Comparison of ENCODE assay signal across 8 cellular contexts in the genomic region with DNA sequence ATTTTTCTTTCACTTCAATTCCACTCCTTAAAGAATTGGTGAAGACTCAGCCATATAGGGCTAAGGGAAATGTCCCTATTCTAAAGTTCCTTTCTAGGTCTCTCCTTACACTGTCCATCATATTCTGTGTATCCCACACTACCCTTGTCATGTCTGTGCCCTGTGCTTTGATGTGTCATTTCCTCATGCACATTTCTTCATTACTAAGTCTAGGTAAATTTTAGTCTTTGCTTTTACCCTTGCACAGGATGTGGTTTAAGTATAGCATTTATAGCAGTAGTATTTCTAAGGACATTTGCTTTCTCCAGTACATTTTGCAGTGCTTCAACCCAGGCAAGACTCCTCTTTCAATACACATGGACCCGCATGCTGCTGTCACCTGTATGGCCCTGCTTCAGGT.
DNase-seq lines count a peak whose midpoint lies in the region; ATAC-seq and TF ChIP-seq lines count a peak whose summit lies in the region.

No MANE protein-coding gene starts in this region.

- no peaks in the 10 kb centered on the region for H3K27me3 ChIP-seq in upper lobe of right lung

- H3K36me3 ChIP-seq in upper lobe of right lung = no peaks in the 10 kb centered on the region

- H3K4me1 Mint-ChIP-seq in activated naive CD8-positive, alpha-beta T cell (ENCODE audit: low read depth) = peaks cover 40% of the 10 kb centered on the region

- H3K27ac Mint-ChIP-seq in activated naive CD8-positive, alpha-beta T cell = peak overlapping the region; percentile 91

- peak; percentile 94 for ATAC-seq in GM18498 (IDR thresholded peaks at IDR 0.05; ENCODE audit: unreplicated experiment)
- peak; percentile 97 for ATAC-seq in GM21390 (IDR thresholded peaks at IDR 0.05; ENCODE audit: unreplicated experiment)
- peak; percentile 99 for ATAC-seq in HG03378 (IDR thresholded peaks at IDR 0.05; ENCODE audit: unreplicated experiment)
- ATAC-seq in upper lobe of right lung = no peak

- intact Hi-C loops in upper lobe of right lung (cut with DNase I) = no loop called here

- no peak for TF ChIP-seq CTCF in upper lobe of right lung (IDR thresholded peaks at IDR 0.05)

- H3K27me3 Mint-ChIP-seq in activated naive CD8-positive, alpha-beta T cell = no peaks in the 10 kb centered on the region

- H3K4me3 Mint-ChIP-seq in activated naive CD8-positive, alpha-beta T cell = peak overlapping the region; percentile 0

- H3K4me1 ChIP-seq in upper lobe of right lung = no peaks in the 10 kb centered on the region

- H3K9me3 ChIP-seq in upper lobe of right lung = no peaks in the 10 kb centered on the region

- H3K9me3 Mint-ChIP-seq in activated naive CD8-positive, alpha-beta T cell (ENCODE audit: low read depth) = no peaks in the 10 kb centered on the region

- H3K4me3 ChIP-seq in upper lobe of right lung = no peak overlapping the region

- no peak overlapping the region for H3K27ac ChIP-seq in upper lobe of right lung

- no peaks in the 10 kb centered on the region for H3K36me3 Mint-ChIP-seq in activated naive CD8-positive, alpha-beta T cell

- no peak for DNase-seq in NCI-H128 (lab: John Stamatoyannopoulos, UW; ENCODE audit: unreplicated experiment)
- no peak for DNase-seq in DMS 273 treated with DMSO at 0.1 percent for 48 hours (lab: John Stamatoyannopoulos, UW)
- DNase-seq in upper lobe of right lung = no peak
- DNase-seq in NCI-H82 (lab: John Stamatoyannopoulos, UW) = no peak
